1 cellular context compared by ENCODE assay signal in genomic region chr15:63940956-63941620, GRCh38.
A peak's percentile ranks its signal among the peaks of the same experiment; 100 is the strongest.
TF ChIP-seq lines count a peak whose summit lies in the region.

No MANE protein-coding gene starts in this region.

TF ChIP-seq in HepG2, 621 proteins besides CTCF, POLR2A, EP300 and RAD21 (continued from another document):
- TF ChIP-seq, protein P1, sequence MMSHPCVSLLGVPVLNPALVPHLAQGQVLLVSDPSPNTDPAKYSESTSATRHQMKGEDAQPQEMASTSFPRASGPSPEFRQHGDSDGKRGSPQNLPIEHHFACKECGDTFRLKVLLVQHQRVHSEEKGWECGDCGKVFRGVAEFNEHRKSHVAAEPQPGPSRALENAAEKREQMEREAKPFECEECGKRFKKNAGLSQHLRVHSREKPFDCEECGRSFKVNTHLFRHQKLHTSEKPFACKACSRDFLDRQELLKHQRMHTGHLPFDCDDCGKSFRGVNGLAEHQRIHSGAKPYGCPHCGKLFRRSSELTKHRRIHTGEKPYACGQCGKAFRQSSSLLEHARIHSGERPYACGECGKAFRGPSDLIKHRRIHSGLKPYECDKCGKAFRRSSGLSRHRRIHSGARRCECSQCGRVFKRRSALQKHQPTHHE (CRISPR knock-in tag; IDR thresholded peaks at IDR 0.05; ENCODE audit: borderline replicate concordance), result no peak
- TF ChIP-seq TEAD3 (CRISPR knock-in tag; optimal IDR thresholded peaks at IDR 0.05; ENCODE audit: borderline replicate concordance) (peak; percentile 56), GATAD2A (CRISPR knock-in tag; IDR thresholded peaks at IDR 0.05) (peak; percentile 37; the same call in 1 of the 2 replicates), NPAS2 (CRISPR knock-in tag; IDR thresholded peaks at IDR 0.05; ENCODE audit: borderline replicate concordance) (no peak), HNF1B (CRISPR knock-in tag; IDR thresholded peaks at IDR 0.05) (no peak), HNF4G (IDR thresholded peaks at IDR 0.05; ENCODE audit: borderline replicate concordance, low read depth, low read length) (no peak), HNF4G (CRISPR knock-in tag; IDR thresholded peaks at IDR 0.05; ENCODE audit: borderline replicate concordance, low read depth) (no peak), ZNF207 (IDR thresholded peaks at IDR 0.05; ENCODE audit: borderline replicate concordance) (no peak), ZNF263 (CRISPR knock-in tag; IDR thresholded peaks at IDR 0.05) (peak; percentile 85), HOXA7 (CRISPR knock-in tag; IDR thresholded peaks at IDR 0.05) (no peak), PHF5A (CRISPR knock-in tag; IDR thresholded peaks at IDR 0.05; ENCODE audit: low read depth, unreplicated experiment) (no peak), ZNF746 (CRISPR knock-in tag; IDR thresholded peaks at IDR 0.05) (no peak), BORCS8-MEF2B (CRISPR knock-in tag; IDR thresholded peaks at IDR 0.05) (no peak), HINFP (CRISPR knock-in tag; IDR thresholded peaks at IDR 0.05; ENCODE audit: low read depth) (no peak), POLR2G (IDR thresholded peaks at IDR 0.05; ENCODE audit: low read depth, low read length) (no peak), RARG (CRISPR knock-in tag; IDR thresholded peaks at IDR 0.05; ENCODE audit: low read depth) (no peak), USF2 (IDR thresholded peaks at IDR 0.05; ENCODE audit: low read depth, low read length) (no peak), USF2 (CRISPR knock-in tag; IDR thresholded peaks at IDR 0.05; ENCODE audit: borderline replicate concordance) (no peak), ZNF740 (CRISPR knock-in tag; IDR thresholded peaks at IDR 0.05) (no peak), ETV5 (CRISPR knock-in tag; IDR thresholded peaks at IDR 0.05; ENCODE audit: borderline replicate concordance) (peak; percentile 43; the same call in 1 of the 2 replicates), HNRNPH1 (optimal IDR thresholded peaks at IDR 0.05; ENCODE audit: low read depth, low read length) (no peak), ZNF235 (CRISPR knock-in tag; IDR thresholded peaks at IDR 0.05; ENCODE audit: borderline replicate concordance) (no peak)
- TF ChIP-seq, protein P2, sequence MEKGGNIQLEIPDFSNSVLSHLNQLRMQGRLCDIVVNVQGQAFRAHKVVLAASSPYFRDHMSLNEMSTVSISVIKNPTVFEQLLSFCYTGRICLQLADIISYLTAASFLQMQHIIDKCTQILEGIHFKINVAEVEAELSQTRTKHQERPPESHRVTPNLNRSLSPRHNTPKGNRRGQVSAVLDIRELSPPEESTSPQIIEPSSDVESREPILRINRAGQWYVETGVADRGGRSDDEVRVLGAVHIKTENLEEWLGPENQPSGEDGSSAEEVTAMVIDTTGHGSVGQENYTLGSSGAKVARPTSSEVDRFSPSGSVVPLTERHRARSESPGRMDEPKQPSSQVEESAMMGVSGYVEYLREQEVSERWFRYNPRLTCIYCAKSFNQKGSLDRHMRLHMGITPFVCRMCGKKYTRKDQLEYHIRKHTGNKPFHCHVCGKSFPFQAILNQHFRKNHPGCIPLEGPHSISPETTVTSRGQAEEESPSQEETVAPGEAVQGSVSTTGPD (CRISPR knock-in tag; IDR thresholded peaks at IDR 0.05), result no peak
- TF ChIP-seq, protein P3, sequence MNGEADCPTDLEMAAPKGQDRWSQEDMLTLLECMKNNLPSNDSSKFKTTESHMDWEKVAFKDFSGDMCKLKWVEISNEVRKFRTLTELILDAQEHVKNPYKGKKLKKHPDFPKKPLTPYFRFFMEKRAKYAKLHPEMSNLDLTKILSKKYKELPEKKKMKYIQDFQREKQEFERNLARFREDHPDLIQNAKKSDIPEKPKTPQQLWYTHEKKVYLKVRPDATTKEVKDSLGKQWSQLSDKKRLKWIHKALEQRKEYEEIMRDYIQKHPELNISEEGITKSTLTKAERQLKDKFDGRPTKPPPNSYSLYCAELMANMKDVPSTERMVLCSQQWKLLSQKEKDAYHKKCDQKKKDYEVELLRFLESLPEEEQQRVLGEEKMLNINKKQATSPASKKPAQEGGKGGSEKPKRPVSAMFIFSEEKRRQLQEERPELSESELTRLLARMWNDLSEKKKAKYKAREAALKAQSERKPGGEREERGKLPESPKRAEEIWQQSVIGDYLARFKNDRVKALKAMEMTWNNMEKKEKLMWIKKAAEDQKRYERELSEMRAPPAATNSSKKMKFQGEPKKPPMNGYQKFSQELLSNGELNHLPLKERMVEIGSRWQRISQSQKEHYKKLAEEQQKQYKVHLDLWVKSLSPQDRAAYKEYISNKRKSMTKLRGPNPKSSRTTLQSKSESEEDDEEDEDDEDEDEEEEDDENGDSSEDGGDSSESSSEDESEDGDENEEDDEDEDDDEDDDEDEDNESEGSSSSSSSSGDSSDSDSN (CRISPR knock-in tag; IDR thresholded peaks at IDR 0.05), result no peak
- TF ChIP-seq, protein P4, sequence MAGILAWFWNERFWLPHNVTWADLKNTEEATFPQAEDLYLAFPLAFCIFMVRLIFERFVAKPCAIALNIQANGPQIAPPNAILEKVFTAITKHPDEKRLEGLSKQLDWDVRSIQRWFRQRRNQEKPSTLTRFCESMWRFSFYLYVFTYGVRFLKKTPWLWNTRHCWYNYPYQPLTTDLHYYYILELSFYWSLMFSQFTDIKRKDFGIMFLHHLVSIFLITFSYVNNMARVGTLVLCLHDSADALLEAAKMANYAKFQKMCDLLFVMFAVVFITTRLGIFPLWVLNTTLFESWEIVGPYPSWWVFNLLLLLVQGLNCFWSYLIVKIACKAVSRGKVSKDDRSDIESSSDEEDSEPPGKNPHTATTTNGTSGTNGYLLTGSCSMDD (CRISPR knock-in tag; IDR thresholded peaks at IDR 0.05), result no peak
- TF ChIP-seq, protein P5, sequence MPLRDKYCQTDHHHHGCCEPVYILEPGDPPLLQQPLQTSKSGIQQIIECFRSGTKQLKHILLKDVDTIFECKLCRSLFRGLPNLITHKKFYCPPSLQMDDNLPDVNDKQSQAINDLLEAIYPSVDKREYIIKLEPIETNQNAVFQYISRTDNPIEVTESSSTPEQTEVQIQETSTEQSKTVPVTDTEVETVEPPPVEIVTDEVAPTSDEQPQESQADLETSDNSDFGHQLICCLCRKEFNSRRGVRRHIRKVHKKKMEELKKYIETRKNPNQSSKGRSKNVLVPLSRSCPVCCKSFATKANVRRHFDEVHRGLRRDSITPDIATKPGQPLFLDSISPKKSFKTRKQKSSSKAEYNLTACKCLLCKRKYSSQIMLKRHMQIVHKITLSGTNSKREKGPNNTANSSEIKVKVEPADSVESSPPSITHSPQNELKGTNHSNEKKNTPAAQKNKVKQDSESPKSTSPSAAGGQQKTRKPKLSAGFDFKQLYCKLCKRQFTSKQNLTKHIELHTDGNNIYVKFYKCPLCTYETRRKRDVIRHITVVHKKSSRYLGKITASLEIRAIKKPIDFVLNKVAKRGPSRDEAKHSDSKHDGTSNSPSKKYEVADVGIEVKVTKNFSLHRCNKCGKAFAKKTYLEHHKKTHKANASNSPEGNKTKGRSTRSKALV (CRISPR knock-in tag; IDR thresholded peaks at IDR 0.05), result no peak
